13 cellular contexts compared by ENCODE assay signal in the genomic region with DNA sequence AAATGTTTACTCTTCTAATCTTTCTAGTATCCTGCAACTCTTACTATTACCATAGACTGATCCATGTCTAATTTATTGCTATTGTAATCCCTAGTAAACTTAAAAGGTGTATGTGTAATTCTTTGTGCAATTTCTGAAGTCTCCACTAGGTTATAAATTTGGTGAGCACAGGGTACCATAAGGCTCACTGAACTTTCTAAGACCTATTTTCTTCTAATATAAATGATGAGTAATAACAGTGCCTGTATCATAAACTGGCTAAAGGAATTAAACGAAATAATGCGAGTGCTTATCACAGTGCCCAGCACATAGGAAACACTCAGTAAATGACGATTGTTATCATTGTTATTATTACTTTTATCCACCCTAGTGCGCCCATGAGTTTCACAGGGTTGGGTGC.
A peak's percentile ranks its signal among the peaks of the same experiment; 100 is the strongest.
DNase-seq lines count a peak whose midpoint lies in the region; ATAC-seq and TF ChIP-seq lines count a peak whose summit lies in the region.
"Had no signal": no experiment of that assay in that cellular context is flagged by ENCODE, and none has a peak within 500 bp of the region (broad histone marks: within the 10 kb centered on the region; RNA-seq: fewer than 3 reads in every experiment).

No MANE protein-coding gene starts in this region.

- no peaks in the 10 kb centered on the region for H3K4me1 ChIP-seq in A673 (ENCODE audit: insufficient read depth, low read length, poor library complexity, severe bottlenecking)
- H3K4me1 ChIP-seq: colonic mucosa had no signal

- CTCF ChIA-PET in A673 (lab: Charles Lee): no interaction called here
- CTCF ChIA-PET in GM10248 (lab: Yijun Ruan, JAX): no interaction called here

- POLR2A ChIA-PET in A673 (lab: Charles Lee; ENCODE audit: low non-redundant PET) (no interaction called here), GM10248 (lab: Yijun Ruan, JAX) (no interaction called here)

- no TSS peak for BruUV-seq in A673 (replicated peaks; lab: Mats Ljungman, UMichigan)

- TF ChIP-seq CTCF in A673 (conservative IDR thresholded peaks at IDR 0.05; ENCODE audit: low read depth, low read length) (peak; percentile 43; the same call in 1 of the 2 replicates), epithelial cell of esophagus (IDR thresholded peaks at IDR 0.05; ENCODE audit: insufficient read depth, low read depth, low read length, missing control alignments) (peak; percentile 23), GM10248 (IDR thresholded peaks at IDR 0.05; ENCODE audit: control extremely low read depth, extremely low read depth, low read depth, missing control alignments) (no peak)

- H3K4me3 ChIP-seq in A673 (ENCODE audit: low read depth, low read length, poor library complexity, severe bottlenecking): no peak overlapping the region
- H3K4me3 ChIP-seq in epithelial cell of esophagus (ENCODE audit: low read length): no peak overlapping the region
- H3K4me3 ChIP-seq: colonic mucosa had no signal

- no peaks in the 10 kb centered on the region for H3K27me3 ChIP-seq in A673 (replicated peaks; ENCODE audit: insufficient read depth, low read depth, low read length, poor library complexity)
- H3K27me3 ChIP-seq: colonic mucosa had no signal

- no peaks in the 10 kb centered on the region for H3K36me3 ChIP-seq in A673 (ENCODE audit: insufficient read depth, low read length, poor library complexity, severe bottlenecking)
- H3K36me3 ChIP-seq: colonic mucosa had no signal

- H3K9me3 ChIP-seq in A673 (ENCODE audit: low read depth, low read length, poor library complexity, severe bottlenecking): no peaks in the 10 kb centered on the region
- H3K9me3 ChIP-seq: colonic mucosa had no signal

- no peak overlapping the region for H3K27ac ChIP-seq in A673 (ENCODE audit: low read depth, low read length, poor library complexity, severe bottlenecking)
- H3K27ac ChIP-seq: colonic mucosa had no signal

- DNase-seq in A673 (ENCODE audit: low spot score): no peak
- peak; percentile 26 for DNase-seq in LHCN-M2 (ENCODE audit: low read depth)
- peak; percentile 36 for DNase-seq in epithelial cell of esophagus (ENCODE audit: low read depth)
- DNase-seq in GM10248 (ENCODE audit: extremely low spot score): no peak
- no peak for DNase-seq in mucosa of gallbladder (ENCODE audit: low spot score)
- no peak for DNase-seq in iPS-NIHi7 (ENCODE audit: extremely low spot score)
- DNase-seq: C1 segment of cervical spinal cord, colonic mucosa, NCI-H1436, posterior cingulate gyrus had no signal

- intact Hi-C loops in A673 (cut with micrococcal nuclease; ENCODE audit: unreplicated experiment): no loop called here

- ATAC-seq in GM19351 (IDR thresholded peaks at IDR 0.05; ENCODE audit: unreplicated experiment) (peak; percentile 72), GM18861 (IDR thresholded peaks at IDR 0.05; ENCODE audit: unreplicated experiment) (no peak)
- ATAC-seq: Right ventricle myocardium inferior had no signal

Comparison
In these comparisons a context has a peak if more than half of its experiments do, and no peak if none do; other contexts are left out.
1. DNase-seq: peak in LHCN-M2 (single experiment) and epithelial cell of esophagus (single experiment); none in A673 (single experiment), GM10248 (single experiment), mucosa of gallbladder (single experiment) and iPS-NIHi7 (single experiment).